ENCODE assay signal across 33 cellular contexts in genomic region chrX:145821898-145822567, GRCh38. TPM values are rescaled to one million over a fixed set of nuclear protein-coding genes. Genes with fewer than 3 reads are reported as not detected.
A peak's percentile ranks its signal among the peaks of the same experiment; 100 is the strongest.
DNase-seq lines count a peak whose midpoint lies in the region; ATAC-seq, FAIRE-seq and TF ChIP-seq lines count a peak whose summit lies in the region.
"Had no signal": no experiment of that assay in that cellular context is flagged by ENCODE, and none has a peak within 500 bp of the region (broad histone marks: within the 10 kb centered on the region; RNA-seq: fewer than 3 reads in every experiment).

No MANE protein-coding gene starts in this region.

- no peak overlapping the region for H2BK15ac ChIP-seq in neuronal stem cell (ENCODE audit: low read length)

- no peaks in the 10 kb centered on the region for H3K9me3 ChIP-seq in astrocyte (ENCODE audit: insufficient read depth, low read depth, low read length)
- no peaks in the 10 kb centered on the region for H3K9me3 ChIP-seq in iPS-15b (ENCODE audit: control insufficient read depth, insufficient read depth, low read length)
- H3K9me3 ChIP-seq in neuronal stem cell (replicated peaks in 1 of 2; ENCODE audit: control insufficient read depth in 2 of 2, insufficient read depth in 1 of 2, low read depth in 1 of 2, low read length in 2 of 2), result no peaks in the 10 kb centered on the region
- H3K9me3 ChIP-seq: adrenal gland, Caco-2, HAP-1, SJCRH30, vagina had no signal

- no peak overlapping the region for H2BK5ac ChIP-seq in neuronal stem cell (ENCODE audit: low read length)

- H3K4me3 ChIP-seq in astrocyte (ENCODE audit: insufficient read depth, low read depth, low read length), result no peak overlapping the region
- H3K4me3 ChIP-seq in iPS-15b (ENCODE audit: low read depth, low read length), result peak overlapping the region; percentile 48
- peak overlapping the region in 1 of 2 donors; percentile 70 for H3K4me3 ChIP-seq in neuronal stem cell (ENCODE audit: low read length in 2 of 2)
- H3K4me3 ChIP-seq: adrenal gland, HAP-1, SJCRH30, vagina had no signal

- H3K14ac ChIP-seq in neuronal stem cell (ENCODE audit: low read length), result no peak overlapping the region

- H3K4me1 ChIP-seq in astrocyte (ENCODE audit: insufficient read depth, low read length), result no peaks in the 10 kb centered on the region
- H3K4me1 ChIP-seq in iPS-15b (ENCODE audit: control insufficient read depth, insufficient read depth, low read length), result peaks cover 3% of the 10 kb centered on the region
- H3K4me1 ChIP-seq in neuronal stem cell (ENCODE audit: control insufficient read depth in 2 of 2, insufficient read depth in 1 of 2, low read depth in 1 of 2, low read length in 2 of 2), result no peaks in the 10 kb centered on the region
- H3K4me1 ChIP-seq: adrenal gland, Caco-2, SJCRH30, vagina had no signal

- H2AFZ ChIP-seq in astrocyte (ENCODE audit: low read depth, low read length), result no peak overlapping the region
- H2AFZ ChIP-seq in neuronal stem cell (ENCODE audit: low read length), result no peak overlapping the region

- DNase-seq in D341Med (ENCODE audit: low spot score), result peak; percentile 8
- no peak for DNase-seq in astrocyte (ENCODE audit: low read depth)
- no peak for DNase-seq in neuronal stem cell (ENCODE audit: low spot score)
- DNase-seq in activated CD4-positive, alpha-beta T cell treated with anti-CD3 and anti-CD28 coated beads, Interleukin-2, amount 50 U/mL, for 4 hours, result no peak
- DNase-seq in activated CD4-positive, alpha-beta memory T cell treated with anti-CD3 and anti-CD28 coated beads for 36 hours, result no peak
- DNase-seq: activated CD4-positive, alpha-beta T cell treated with anti-CD3 and anti-CD28 coated beads for 36 hours; activated naive CD4-positive, alpha-beta T cell treated with anti-CD3 and anti-CD28 coated beads, Interleukin-2, amount 10 ng/mL, durations not matched to agents 7 days and 5 days; adrenal gland; Caco-2; effector CD4-positive, alpha-beta T cell; naive B cell; NCI-H146; NCI-H2171; NCI-H510A; RPMI8226; SJCRH30; stimulated activated naive CD4-positive, alpha-beta T cell; SW 1271; T1000 had no signal

- H3K9ac ChIP-seq in astrocyte (ENCODE audit: low read length), result no peak overlapping the region
- H3K9ac ChIP-seq in iPS-15b (ENCODE audit: low read depth, low read length), result no peak overlapping the region
- H3K9ac ChIP-seq in neuronal stem cell (ENCODE audit: low read depth, low read length, poor library complexity), result no peak overlapping the region

- ATAC-seq in GM18873 (IDR thresholded peaks at IDR 0.05; ENCODE audit: low FRiP score, unreplicated experiment) (no peak), GM18868 (IDR thresholded peaks at IDR 0.05; ENCODE audit: unreplicated experiment) (no peak)
- ATAC-seq: activated CD4-positive, alpha-beta T cell treated with anti-CD3 and anti-CD28 coated beads for 36 hours; activated T-helper 17 cell treated with anti-CD3 and anti-CD28 coated beads, Interleukin-2, amount 50 U/mL, for 72 hours had no signal

- H3K9me3 Mint-ChIP-seq in astrocyte (ENCODE audit: unreplicated experiment), result peaks cover 6% of the 10 kb centered on the region
- no peaks in the 10 kb centered on the region for H3K9me3 Mint-ChIP-seq in activated CD4-positive, alpha-beta memory T cell treated with anti-CD3 and anti-CD28 coated beads for 36 hours
- H3K9me3 Mint-ChIP-seq: activated naive CD4-positive, alpha-beta T cell treated with anti-CD3 and anti-CD28 coated beads, Interleukin-2, amount 10 ng/mL, durations not matched to agents 7 days and 5 days; activated T-helper 17 cell treated with anti-CD3 and anti-CD28 coated beads, Interleukin-2, amount 50 U/mL, for 72 hours had no signal

- H3K79me2 ChIP-seq in astrocyte (ENCODE audit: insufficient read depth, low read length), result no peaks in the 10 kb centered on the region

- H3K23ac ChIP-seq in neuronal stem cell (ENCODE audit: low read depth, low read length, poor library complexity), result no peak overlapping the region

- H4K91ac ChIP-seq in neuronal stem cell (ENCODE audit: low read depth, low read length, poor library complexity), result no peak overlapping the region

- H2BK12ac ChIP-seq in neuronal stem cell (ENCODE audit: low read length), result no peak overlapping the region

- CTCF ChIA-PET in activated CD4-positive, alpha-beta memory T cell treated with anti-CD3 and anti-CD28 coated beads for 36 hours (lab: Charles Lee), result no interaction called here

- no peak overlapping the region for H3K4me3 Mint-ChIP-seq in astrocyte (ENCODE audit: unreplicated experiment)
- no peak overlapping the region for H3K4me3 Mint-ChIP-seq in activated CD4-positive, alpha-beta memory T cell treated with anti-CD3 and anti-CD28 coated beads for 36 hours
- H3K4me3 Mint-ChIP-seq: activated CD4-positive, alpha-beta T cell treated with anti-CD3 and anti-CD28 coated beads for 36 hours; activated naive CD4-positive, alpha-beta T cell treated with anti-CD3 and anti-CD28 coated beads, Interleukin-2, amount 10 ng/mL, durations not matched to agents 7 days and 5 days; activated T-helper 17 cell treated with anti-CD3 and anti-CD28 coated beads, Interleukin-2, amount 50 U/mL, for 72 hours; IgD-negative memory B cell had no signal

- peaks cover 2% of the 10 kb centered on the region for H3K27me3 Mint-ChIP-seq in astrocyte (ENCODE audit: low read depth, unreplicated experiment)
- peaks cover 24% of the 10 kb centered on the region for H3K27me3 Mint-ChIP-seq in activated CD4-positive, alpha-beta memory T cell treated with anti-CD3 and anti-CD28 coated beads for 36 hours

- no peak overlapping the region for H3K27ac Mint-ChIP-seq in astrocyte (ENCODE audit: unreplicated experiment)
- no peak overlapping the region for H3K27ac Mint-ChIP-seq in activated CD4-positive, alpha-beta memory T cell treated with anti-CD3 and anti-CD28 coated beads for 36 hours
- H3K27ac Mint-ChIP-seq: activated CD4-positive, alpha-beta T cell treated with anti-CD3 and anti-CD28 coated beads for 36 hours; activated naive CD4-positive, alpha-beta T cell treated with anti-CD3 and anti-CD28 coated beads, Interleukin-2, amount 10 ng/mL, durations not matched to agents 7 days and 5 days; activated T-helper 17 cell treated with anti-CD3 and anti-CD28 coated beads, Interleukin-2, amount 50 U/mL, for 72 hours; CD14-positive monocyte; IgD-negative memory B cell; naive B cell had no signal

- no peak overlapping the region for H4K8ac ChIP-seq in neuronal stem cell (ENCODE audit: low read depth, low read length)

- H3K27me3 ChIP-seq in astrocyte (ENCODE audit: insufficient read depth, low read length) (peaks cover 34% of the 10 kb centered on the region), iPS-15b (ENCODE audit: control insufficient read depth, insufficient read depth, low read length) (peaks cover 58% of the 10 kb centered on the region), neuronal stem cell (ENCODE audit: control insufficient read depth in 3 of 3, insufficient read depth in 3 of 3, low read depth in 1 of 3, low read length in 3 of 3) (peaks cover 0 to 62% (median 41%) of the 10 kb centered on the region in 3 experiments)
- H3K27me3 ChIP-seq: SJCRH30, vagina had no signal

- H4K20me1 ChIP-seq in astrocyte (ENCODE audit: insufficient read depth, low read length), result no peaks in the 10 kb centered on the region

- no peak overlapping the region for H2AK5ac ChIP-seq in neuronal stem cell (ENCODE audit: low read depth, low read length)

- H3K79me1 ChIP-seq in neuronal stem cell (ENCODE audit: low read depth, low read length), result no peaks in the 10 kb centered on the region

- no CpG with 5 or more reads among the region's 33 CpGs for WGBS in neuronal stem cell (ENCODE audit: extremely low coverage in 2 of 2, insufficient read length in 2 of 2, insufficient replicate concordance in 1 of 2), 2 donors

- H3K36me3 ChIP-seq in astrocyte (ENCODE audit: insufficient read depth, low read length) (no peaks in the 10 kb centered on the region), iPS-15b (ENCODE audit: control insufficient read depth, insufficient read depth, low read length) (no peaks in the 10 kb centered on the region), neuronal stem cell (replicated peaks in 1 of 2; ENCODE audit: control insufficient read depth in 2 of 2, insufficient read depth in 2 of 2, low read length in 2 of 2) (no peaks in the 10 kb centered on the region)
- H3K36me3 ChIP-seq: adrenal gland, SJCRH30, vagina had no signal

- no peak overlapping the region for H2BK120ac ChIP-seq in neuronal stem cell (ENCODE audit: low read depth, low read length)

- intact Hi-C loops in activated CD4-positive, alpha-beta memory T cell treated with anti-CD3 and anti-CD28 coated beads for 36 hours (cut with micrococcal nuclease), result no loop called here

- H3K4me2 ChIP-seq in astrocyte (ENCODE audit: low read length), result peak overlapping the region; percentile 59
- H3K4me2 ChIP-seq in neuronal stem cell (ENCODE audit: insufficient read depth, low read length, poor library complexity, severe bottlenecking), result peak overlapping the region; percentile 66

- TF ChIP-seq CTCF in astrocyte (IDR thresholded peaks at IDR 0.05; ENCODE audit: insufficient read depth, low read depth, low read length), result no peak

- H3K36me3 Mint-ChIP-seq in astrocyte (ENCODE audit: low read depth, unreplicated experiment), result no peaks in the 10 kb centered on the region
- H3K36me3 Mint-ChIP-seq in activated CD4-positive, alpha-beta memory T cell treated with anti-CD3 and anti-CD28 coated beads for 36 hours, result no peaks in the 10 kb centered on the region
- H3K36me3 Mint-ChIP-seq: activated naive CD4-positive, alpha-beta T cell treated with anti-CD3 and anti-CD28 coated beads, Interleukin-2, amount 10 ng/mL, durations not matched to agents 7 days and 5 days; CD14-positive monocyte; IgD-negative memory B cell had no signal

- FAIRE-seq in astrocyte (lab: Jason Lieb, UNC), result no peak
- FAIRE-seq: kidney had no signal

- H3K4ac ChIP-seq in neuronal stem cell (ENCODE audit: low read length), result no peak overlapping the region

- no peak overlapping the region for H3K27ac ChIP-seq in astrocyte (ENCODE audit: low read depth, low read length)
- H3K27ac ChIP-seq in neuronal stem cell (replicated peaks; ENCODE audit: low read length), result no peak overlapping the region
- H3K27ac ChIP-seq: adrenal gland, epithelial cell of prostate, SJCRH30, vagina, VCaP had no signal

- H3K4me1 Mint-ChIP-seq in astrocyte (ENCODE audit: low read depth, unreplicated experiment), result no peaks in the 10 kb centered on the region
- no peaks in the 10 kb centered on the region for H3K4me1 Mint-ChIP-seq in activated CD4-positive, alpha-beta memory T cell treated with anti-CD3 and anti-CD28 coated beads for 36 hours (ENCODE audit: low read depth)
- H3K4me1 Mint-ChIP-seq: activated CD4-positive, alpha-beta T cell treated with anti-CD3 and anti-CD28 coated beads for 36 hours; activated naive CD4-positive, alpha-beta T cell treated with anti-CD3 and anti-CD28 coated beads, Interleukin-2, amount 10 ng/mL, durations not matched to agents 7 days and 5 days; activated T-helper 17 cell treated with anti-CD3 and anti-CD28 coated beads, Interleukin-2, amount 50 U/mL, for 72 hours; CD14-positive monocyte; IgD-negative memory B cell had no signal

- POLR2A ChIA-PET in activated CD4-positive, alpha-beta memory T cell treated with anti-CD3 and anti-CD28 coated beads for 36 hours (lab: Charles Lee), result no interaction called here

- H3K18ac ChIP-seq in neuronal stem cell (ENCODE audit: low read length), result no peak overlapping the region

RNA-seq across cellular contexts. Expression of gene SLITRK2, which starts 4.4 kb away (rescaled TPM):
- total RNA-seq in astrocyte, result not detected in 2 replicates
- 0.70 TPM for polyA plus RNA-seq in neuronal stem cell (2013, experiment 1 of 2)
- 0.72 TPM for polyA plus RNA-seq in neuronal stem cell (2013, experiment 2 of 2)
- total RNA-seq in activated CD4-positive, alpha-beta memory T cell treated with anti-CD3 and anti-CD28 coated beads for 36 hours, result not detected
- total RNA-seq: A172; activated CD4-positive, alpha-beta T cell treated with anti-CD3 and anti-CD28 coated beads for 36 hours; activated T-helper 17 cell treated with anti-CD3 and anti-CD28 coated beads, Interleukin-2, amount 50 U/mL, for 72 hours; Caco-2; OCI-LY7; osteoblast; SJCRH30 had no signal
- polyA plus RNA-seq: CD14-positive monocyte, IgD-negative memory B cell had no signal
